21 cellular contexts compared by ENCODE assay signal in the genomic region with DNA sequence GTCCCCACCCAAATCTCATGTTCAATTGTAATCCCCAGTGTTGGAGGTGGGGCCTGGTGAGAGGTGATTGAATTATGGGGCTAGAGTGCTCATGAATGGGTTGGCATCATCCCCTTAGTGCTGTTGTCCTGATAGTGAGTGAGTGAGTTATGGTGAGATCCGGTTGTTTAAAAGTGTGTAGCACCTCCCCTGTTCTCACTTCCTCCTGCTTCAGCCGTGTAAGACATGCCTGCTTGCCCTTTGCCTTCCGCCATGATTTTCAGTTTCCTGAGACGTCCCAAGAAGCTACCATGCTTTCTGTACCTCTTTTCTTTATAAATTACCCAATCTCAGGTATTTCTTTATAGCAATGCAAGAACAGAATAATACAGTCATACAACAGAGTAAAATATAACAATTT.
DNase-seq lines count a peak whose midpoint lies in the region; ATAC-seq and TF ChIP-seq lines count a peak whose summit lies in the region.
"Had no signal": no experiment of that assay in that cellular context is flagged by ENCODE, and none has a peak within 500 bp of the region (broad histone marks: within the 10 kb centered on the region; RNA-seq: fewer than 3 reads in every experiment).

No MANE protein-coding gene starts in this region.

- ATAC-seq in GM19467 (IDR thresholded peaks at IDR 0.05; ENCODE audit: unreplicated experiment) (peak; percentile 64), HG03469 (IDR thresholded peaks at IDR 0.05; ENCODE audit: unreplicated experiment) (peak; percentile 69), GM19351 (IDR thresholded peaks at IDR 0.05; ENCODE audit: unreplicated experiment) (no peak)
- no peak for ATAC-seq in stimulated activated effector memory CD8-positive, alpha-beta T cell treated with anti-CD3 and anti-CD28 coated beads, Interleukin-12 subunit alpha, Interleukin-12 subunit beta, amount 100 ng/mL, for 72 hours
- ATAC-seq: activated CD8-positive, alpha-beta T cell treated with anti-CD3 and anti-CD28 coated beads, Interleukin-2, amount 10 ng/mL, durations not matched to agents 7 days and 5 days; effector memory CD8-positive, alpha-beta T cell; sciatic nerve; upper lobe of right lung had no signal

- H3K4me2 ChIP-seq in OCI-LY3 (ENCODE audit: low read length), result peak overlapping the region; percentile 14; the same call in 1 of the 2 replicates

- no peaks in the 10 kb centered on the region for H3K79me2 ChIP-seq in OCI-LY3 (ENCODE audit: low read length)

- H3K4me1 Mint-ChIP-seq in stimulated activated effector memory CD8-positive, alpha-beta T cell treated with anti-CD3 and anti-CD28 coated beads, Interleukin-12 subunit alpha, Interleukin-12 subunit beta, amount 100 ng/mL, for 72 hours, result no peaks in the 10 kb centered on the region
- H3K4me1 Mint-ChIP-seq: B cell had no signal

- H3K27ac Mint-ChIP-seq in stimulated activated effector memory CD8-positive, alpha-beta T cell treated with anti-CD3 and anti-CD28 coated beads, Interleukin-12 subunit alpha, Interleukin-12 subunit beta, amount 100 ng/mL, for 72 hours, result no peak overlapping the region
- H3K27ac Mint-ChIP-seq: activated CD8-positive, alpha-beta T cell treated with anti-CD3 and anti-CD28 coated beads, Interleukin-2, amount 10 ng/mL, durations not matched to agents 7 days and 5 days; B cell; effector memory CD8-positive, alpha-beta T cell had no signal

- H3K9me3 Mint-ChIP-seq in stimulated activated effector memory CD8-positive, alpha-beta T cell treated with anti-CD3 and anti-CD28 coated beads, Interleukin-12 subunit alpha, Interleukin-12 subunit beta, amount 100 ng/mL, for 72 hours, result no peaks in the 10 kb centered on the region
- H3K9me3 Mint-ChIP-seq: effector memory CD8-positive, alpha-beta T cell had no signal

- no peaks in the 10 kb centered on the region for H3K36me3 ChIP-seq in OCI-LY3 (replicated peaks; ENCODE audit: low read depth, low read length)
- H3K36me3 ChIP-seq: brain microvascular endothelial cell, esophagus squamous epithelium, upper lobe of right lung had no signal

- DNase-seq in GM12865 (ENCODE audit: low read depth) (peak; percentile 46), NCI-H345 treated with DMSO at 0.1 percent for 48 hours (lab: John Stamatoyannopoulos, UW; ENCODE audit: unreplicated experiment) (no peak), superior temporal gyrus (ENCODE audit: extremely low spot score) (no peak)
- DNase-seq in stimulated activated effector memory CD8-positive, alpha-beta T cell treated with anti-CD3 and anti-CD28 coated beads, Interleukin-12 subunit alpha, Interleukin-12 subunit beta, amount 100 ng/mL, for 72 hours (ENCODE audit: low spot score in 2 of 2), result no peak
- DNase-seq: activated CD8-positive, alpha-beta T cell treated with anti-CD3 and anti-CD28 coated beads, Interleukin-2, amount 10 ng/mL, durations not matched to agents 7 days and 5 days; brain microvascular endothelial cell; effector memory CD8-positive, alpha-beta T cell; esophagus squamous epithelium; H7; NCI-H1105; NCI-H2107; NCI-H510A treated with DMSO at 0.1 percent for 48 hours; Right ventricle myocardium superior; T1000; upper lobe of right lung had no signal

- H3K4me3 ChIP-seq in GM12865 (ENCODE audit: low read depth, low read length), result no peak overlapping the region
- H3K4me3 ChIP-seq in OCI-LY3 (ENCODE audit: low read length), result no peak overlapping the region
- H3K4me3 ChIP-seq: esophagus squamous epithelium, upper lobe of right lung had no signal

- no peaks in the 10 kb centered on the region for H4K20me1 ChIP-seq in OCI-LY3 (ENCODE audit: insufficient read depth, low read length)

- no peak overlapping the region for H3K4me3 Mint-ChIP-seq in stimulated activated effector memory CD8-positive, alpha-beta T cell treated with anti-CD3 and anti-CD28 coated beads, Interleukin-12 subunit alpha, Interleukin-12 subunit beta, amount 100 ng/mL, for 72 hours
- H3K4me3 Mint-ChIP-seq: activated CD8-positive, alpha-beta T cell treated with anti-CD3 and anti-CD28 coated beads, Interleukin-2, amount 10 ng/mL, durations not matched to agents 7 days and 5 days; B cell; effector memory CD8-positive, alpha-beta T cell had no signal

- H3K27ac ChIP-seq in OCI-LY3 (ENCODE audit: low read length), result no peak overlapping the region
- H3K27ac ChIP-seq: brain microvascular endothelial cell, esophagus squamous epithelium, upper lobe of right lung had no signal

- no peaks in the 10 kb centered on the region for H3K9me3 ChIP-seq in OCI-LY3 (ENCODE audit: insufficient read depth, low read length)
- H3K9me3 ChIP-seq: esophagus squamous epithelium, upper lobe of right lung had no signal

- H3K4me1 ChIP-seq in OCI-LY3 (ENCODE audit: low read length), result peaks cover 5% of the 10 kb centered on the region; the same call in 1 of the 2 replicates
- H3K4me1 ChIP-seq: esophagus squamous epithelium, upper lobe of right lung had no signal

- H3K36me3 Mint-ChIP-seq in stimulated activated effector memory CD8-positive, alpha-beta T cell treated with anti-CD3 and anti-CD28 coated beads, Interleukin-12 subunit alpha, Interleukin-12 subunit beta, amount 100 ng/mL, for 72 hours, result no peaks in the 10 kb centered on the region

- TF ChIP-seq CTCF in GM12865 (IDR thresholded peaks at IDR 0.05; ENCODE audit: insufficient read depth, low read depth, low read length, missing control alignments) (no peak), OCI-LY3 (IDR thresholded peaks at IDR 0.05; ENCODE audit: low read depth, low read length) (no peak)

- H3K9ac ChIP-seq in OCI-LY3 (ENCODE audit: low read length), result no peak overlapping the region

- peaks cover 1% of the 10 kb centered on the region; the same call in 1 of the 2 replicates for H3K27me3 ChIP-seq in OCI-LY3 (ENCODE audit: low read depth, low read length)
- H3K27me3 ChIP-seq: brain microvascular endothelial cell had no signal

- H2AFZ ChIP-seq in OCI-LY3 (ENCODE audit: low read depth, low read length), result peak overlapping the region; percentile 30; the same call in 1 of the 2 replicates

Comparison
In these comparisons a context has a peak if more than half of its experiments do, and no peak if none do; other contexts are left out.
1. ATAC-seq: peak in GM19467 (single experiment) and HG03469 (single experiment); none in stimulated activated effector memory CD8-positive, alpha-beta T cell treated with anti-CD3 and anti-CD28 coated beads, Interleukin-12 subunit alpha, Interleukin-12 subunit beta, amount 100 ng/mL, for 72 hours (single experiment) and GM19351 (single experiment).